In genomic region chr3:155334897-155335883, GRCh38 we compare ENCODE assay signal across 1 cellular context.
TF ChIP-seq lines count a peak whose summit lies in the region.

No MANE protein-coding gene starts in this region.

TF ChIP-seq in K562, 482 proteins besides CTCF, POLR2A, EP300 and RAD21 (continued from another document and continues in another):
- peak; percentile 65; the same call in 1 of the 2 replicates for TF ChIP-seq CUX1 (CRISPR knock-in tag; IDR thresholded peaks at IDR 0.05)
- TF ChIP-seq DPF2 (IDR thresholded peaks at IDR 0.05): peak; percentile 93
- TF ChIP-seq EP400 (IDR thresholded peaks at IDR 0.05): peak; percentile 82
- no peak for TF ChIP-seq PREB (CRISPR knock-in tag; IDR thresholded peaks at IDR 0.05)
- peak; percentile 96 for TF ChIP-seq ZNF592 (IDR thresholded peaks at IDR 0.05)
- TF ChIP-seq STAT5A (IDR thresholded peaks at IDR 0.05; ENCODE audit: borderline replicate concordance, low read length): peak; percentile 81
- TF ChIP-seq RBFOX2 (IDR thresholded peaks at IDR 0.05; ENCODE audit: low read depth, low read length): 0 out of 2 replicates have a peak, but pooled peaks have one; percentile 32
- no peak for TF ChIP-seq COPS2 (conservative IDR thresholded peaks at IDR 0.05)
- no peak for TF ChIP-seq NR3C1 (CRISPR knock-in tag; IDR thresholded peaks at IDR 0.05)
- TF ChIP-seq SRSF3 (IDR thresholded peaks at IDR 0.05; ENCODE audit: insufficient read depth, low read length): no peak
- TF ChIP-seq CAMTA2 (CRISPR knock-in tag; conservative IDR thresholded peaks at IDR 0.05): no peak
- peak; percentile 63; the same call in 1 of the 2 replicates for TF ChIP-seq NBN (IDR thresholded peaks at IDR 0.05; ENCODE audit: low read depth)
- no peak for TF ChIP-seq ZNF57 (CRISPR knock-in tag; IDR thresholded peaks at IDR 0.05)
- no peak for TF ChIP-seq ADNP (tag; IDR thresholded peaks at IDR 0.05)
- no peak for TF ChIP-seq NFE2L1 (tag; IDR thresholded peaks at IDR 0.05; ENCODE audit: borderline replicate concordance, low read depth)
- TF ChIP-seq SMARCB1 (IDR thresholded peaks at IDR 0.05; ENCODE audit: insufficient read length, low read depth): no peak
- TF ChIP-seq SREBF2 (CRISPR knock-in tag; IDR thresholded peaks at IDR 0.05): no peak
- no peak; the same call in 1 of the 2 replicates for TF ChIP-seq GATAD2B (IDR thresholded peaks at IDR 0.05; ENCODE audit: borderline replicate concordance)
- TF ChIP-seq ZBTB26 (CRISPR knock-in tag; IDR thresholded peaks at IDR 0.05): no peak
- TF ChIP-seq TBP (optimal IDR thresholded peaks at IDR 0.05; ENCODE audit: low read depth, low read length): peak; percentile 70
- TF ChIP-seq NCOA6 (IDR thresholded peaks at IDR 0.05): no peak
- peak in 1 of 2 experiments; percentile 52; a peak in 1 of 4 replicates for TF ChIP-seq TBL1XR1 (IDR thresholded peaks at IDR 0.05; ENCODE audit: low read length in 2 of 2)
- no peak for TF ChIP-seq SMARCA5 (IDR thresholded peaks at IDR 0.05)
- no peak for TF ChIP-seq ZFP1 (CRISPR knock-in tag; IDR thresholded peaks at IDR 0.05)
- TF ChIP-seq ZNF780A (CRISPR knock-in tag; IDR thresholded peaks at IDR 0.05): no peak
- no peak for TF ChIP-seq SAP30 (IDR thresholded peaks at IDR 0.05; ENCODE audit: borderline replicate concordance, insufficient read depth, low read depth, low read length, poor library complexity, severe bottlenecking)
- peak; percentile 91 for TF ChIP-seq ZNF395 (CRISPR knock-in tag; IDR thresholded peaks at IDR 0.05)
- TF ChIP-seq RUNX1 (IDR thresholded peaks at IDR 0.05; ENCODE audit: low read depth): 0 out of 2 replicates have a peak, but pooled peaks have one; percentile 47
- peak; percentile 81 for TF ChIP-seq HMBOX1 (IDR thresholded peaks at IDR 0.05)
- no peak for TF ChIP-seq PBX2 (CRISPR knock-in tag; IDR thresholded peaks at IDR 0.05; ENCODE audit: low read depth)
- TF ChIP-seq PBX2 (tag; conservative IDR thresholded peaks at IDR 0.05; ENCODE audit: low read depth): no peak
- no peak for TF ChIP-seq CCNT2 (IDR thresholded peaks at IDR 0.05; ENCODE audit: borderline replicate concordance, extremely low read depth, insufficient read length, low read depth, low read length)
- peak; percentile 68 for TF ChIP-seq CXXC5 (CRISPR knock-in tag; IDR thresholded peaks at IDR 0.05)
- TF ChIP-seq FOXJ2 (tag; IDR thresholded peaks at IDR 0.05): no peak
- no peak for TF ChIP-seq ZNF277 (CRISPR knock-in tag; IDR thresholded peaks at IDR 0.05; ENCODE audit: borderline replicate concordance)
- no peak for TF ChIP-seq NR4A1 (CRISPR knock-in tag; IDR thresholded peaks at IDR 0.05)
- TF ChIP-seq NR4A1 (tag; IDR thresholded peaks at IDR 0.05): 0 out of 2 replicates have a peak, but pooled peaks have one; percentile 47
- TF ChIP-seq POLR3A (IDR thresholded peaks at IDR 0.05; ENCODE audit: borderline replicate concordance, extremely low read depth, insufficient read depth, insufficient read length): no peak
- no peak for TF ChIP-seq DLX4 (CRISPR knock-in tag; IDR thresholded peaks at IDR 0.05)
- no peak for TF ChIP-seq POLR2AphosphoS2 (IDR thresholded peaks at IDR 0.05; ENCODE audit: low read length)
- TF ChIP-seq ETV1 (tag; conservative IDR thresholded peaks at IDR 0.05; ENCODE audit: low read depth): peak; percentile 99
- no peak for TF ChIP-seq HCFC1 (IDR thresholded peaks at IDR 0.05; ENCODE audit: low read depth, low read length)
- no peak for TF ChIP-seq ZNF165 (CRISPR knock-in tag; IDR thresholded peaks at IDR 0.05; ENCODE audit: borderline replicate concordance)
